12 cellular contexts compared by ENCODE assay signal in the genomic region with DNA sequence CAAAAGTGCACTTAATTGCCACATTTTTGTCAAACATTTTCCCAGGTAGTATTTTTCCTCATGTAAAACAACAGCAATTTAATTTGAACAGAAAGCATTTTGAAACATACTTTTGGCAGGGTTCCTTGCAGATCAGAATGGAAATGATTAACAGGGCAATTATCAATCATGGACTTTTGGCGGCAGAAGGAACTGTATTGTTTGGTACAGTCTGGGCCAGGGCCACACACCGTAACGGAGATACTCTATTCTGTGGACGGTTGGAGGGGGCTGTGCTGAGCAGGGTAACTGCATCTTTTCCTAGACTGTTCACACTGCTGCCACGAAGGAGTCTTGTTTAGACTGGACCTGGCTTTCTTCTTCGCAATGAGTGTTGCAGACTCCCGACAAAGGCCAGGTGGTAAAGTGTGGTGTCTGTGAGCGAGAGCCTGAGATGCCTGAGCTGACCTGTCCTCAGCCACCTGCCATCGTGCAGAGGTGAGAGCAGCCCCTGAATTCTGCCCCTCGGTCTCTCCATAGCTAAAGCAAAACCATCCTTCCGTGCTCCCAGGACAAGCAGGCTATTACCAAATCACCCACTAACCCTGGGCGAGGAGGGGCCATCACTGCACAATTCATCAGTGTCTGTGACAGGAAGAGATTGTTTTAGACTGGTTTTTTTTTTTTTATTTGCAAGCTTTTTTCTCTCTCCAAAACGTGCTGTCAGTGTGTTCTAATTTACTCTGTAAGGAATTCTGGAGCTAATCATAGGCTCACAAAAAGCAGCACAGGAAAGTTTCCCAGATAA.
DNase-seq lines count a peak whose midpoint lies in the region; ATAC-seq and TF ChIP-seq lines count a peak whose summit lies in the region.
"Had no signal": no experiment of that assay in that cellular context is flagged by ENCODE, and none has a peak within 500 bp of the region (broad histone marks: within the 10 kb centered on the region; RNA-seq: fewer than 3 reads in every experiment).

No MANE protein-coding gene starts in this region.

- WGBS in smooth muscle cell (ENCODE audit: low lambda C conversion rate): 76% methylated on average over 13 of the region's 13 CpGs

- BruUV-seq in HCT116 (replicated peaks; lab: Mats Ljungman, UMichigan): no TSS peak

- RAD21 ChIA-PET in HCT116 (lab: Charles Lee; ENCODE audit: low non-redundant PET in 1 of 2, low total read pairs in 2 of 2, uncharacterized antibody in 2 of 2, unreplicated experiment in 2 of 2): no interaction called here

- H3K9ac ChIP-seq in HCT116 (ENCODE audit: low read length) (0 out of 2 replicates have a peak overlapping the region, but pooled peaks have one; percentile 16), smooth muscle cell (ENCODE audit: low read depth) (no peak overlapping the region)

- no peak overlapping the region for H2AFZ ChIP-seq in HCT116 (ENCODE audit: low read depth, low read length, poor library complexity, severe bottlenecking)
- H2AFZ ChIP-seq in smooth muscle cell (ENCODE audit: low read depth): no peak overlapping the region

- H3K27ac ChIP-seq in HCT116 (ENCODE audit: low read depth, low read length): no peak overlapping the region; the same call in 1 of the 2 replicates
- peak overlapping the region; percentile 15 to 55 for H3K27ac ChIP-seq in left lung
- H3K27ac ChIP-seq in smooth muscle cell (ENCODE audit: low read depth): peak overlapping the region; percentile 66

- H3K9me3 Mint-ChIP-seq in stimulated activated naive B cell treated with anti-CD40 and anti-IgM and Interleukin-4, amounts not matched to agents 10 μg/mL and 1 μg/mL and 100 μg/mL, for 72 hours: peaks cover 0 to 5% of the 10 kb centered on the region in 2 donors

- H4K20me1 ChIP-seq in HCT116 (ENCODE audit: insufficient read depth) (no peaks in the 10 kb centered on the region), smooth muscle cell (ENCODE audit: low read depth) (no peaks in the 10 kb centered on the region)

- POLR2A ChIA-PET in HCT116 (lab: Charles Lee): no interaction called here

- TF ChIP-seq RAD21 in HCT116 (IDR thresholded peaks at IDR 0.05; ENCODE audit: low read depth): no peak

- H3K79me2 ChIP-seq in HCT116 (ENCODE audit: insufficient read depth, low read length) (peaks cover 70% of the 10 kb centered on the region), smooth muscle cell (ENCODE audit: low read depth) (peaks cover 11% of the 10 kb centered on the region)

- H3K36me3 Mint-ChIP-seq in stimulated activated naive B cell treated with anti-CD40 and anti-IgM and Interleukin-4, amounts not matched to agents 10 μg/mL and 1 μg/mL and 100 μg/mL, for 72 hours: peaks cover 0 to 3% of the 10 kb centered on the region in 2 donors
- H3K36me3 Mint-ChIP-seq: CD4-positive, CD25-positive, alpha-beta regulatory T cell had no signal

- TF ChIP-seq POLR2A in HCT116 (IDR thresholded peaks at IDR 0.05; ENCODE audit: borderline replicate concordance, extremely low read depth, insufficient read depth, insufficient read length): no peak

- TF ChIP-seq CTCF in HCT116 (IDR thresholded peaks at IDR 0.05 in 2 of 3, conservative IDR thresholded peaks at IDR 0.05 in 1 of 3; ENCODE audit: borderline replicate concordance in 1 of 3, insufficient read depth in 1 of 3, low read depth in 2 of 3, low read length in 2 of 3) (no peak), left lung (IDR thresholded peaks at IDR 0.05) (no peak), smooth muscle cell (IDR thresholded peaks at IDR 0.05; ENCODE audit: borderline replicate concordance, insufficient read depth, poor library complexity, severe bottlenecking) (no peak)

- CTCF ChIA-PET in HCT116 (lab: Charles Lee): no interaction called here

- H3F3A ChIP-seq in smooth muscle cell (ENCODE audit: low read depth): peaks cover 7% of the 10 kb centered on the region

- no peak overlapping the region for H3K27ac Mint-ChIP-seq in stimulated activated naive B cell treated with anti-CD40 and anti-IgM and Interleukin-4, amounts not matched to agents 10 μg/mL and 1 μg/mL and 100 μg/mL, for 72 hours
- H3K27ac Mint-ChIP-seq: CD4-positive, CD25-positive, alpha-beta regulatory T cell had no signal

- H3K4me3 ChIP-seq in HCT116 (replicated peaks in 1 of 2; ENCODE audit: low read depth in 1 of 2, low read length in 2 of 2) (no peak overlapping the region), left lung (no peak overlapping the region), smooth muscle cell (no peak overlapping the region)

- ATAC-seq in HCT116: no peak
- peak; percentile 24 for ATAC-seq in left lung
- no peak for ATAC-seq in stimulated activated naive B cell treated with anti-CD40 and anti-IgM and Interleukin-4, amounts not matched to agents 10 μg/mL and 1 μg/mL and 100 μg/mL, for 72 hours (replicated peaks)

- H3K4me2 ChIP-seq in HCT116 (ENCODE audit: low read length) (0 out of 2 replicates have a peak overlapping the region, but pooled peaks have one; percentile 2), smooth muscle cell (peak overlapping the region; percentile 16)

- no peak overlapping the region for H3K4me3 Mint-ChIP-seq in stimulated activated naive B cell treated with anti-CD40 and anti-IgM and Interleukin-4, amounts not matched to agents 10 μg/mL and 1 μg/mL and 100 μg/mL, for 72 hours
- H3K4me3 Mint-ChIP-seq: CD4-positive, CD25-positive, alpha-beta regulatory T cell had no signal

- H3K27me3 ChIP-seq in HCT116 (ENCODE audit: insufficient read depth, low read length) (no peaks in the 10 kb centered on the region), left lung (no peaks in the 10 kb centered on the region), smooth muscle cell (ENCODE audit: low read depth) (no peaks in the 10 kb centered on the region)

- intact Hi-C loops in HCT116 (cut with micrococcal nuclease) (loop anchor here (2.0 kb wide), 1 partner anchor 48 kb away; no protein-coding TSS in a partner anchor), left lung (cut with DNase I) (no loop called here)

- peaks cover 51 to 68% of the 10 kb centered on the region in 2 donors for H3K27me3 Mint-ChIP-seq in stimulated activated naive B cell treated with anti-CD40 and anti-IgM and Interleukin-4, amounts not matched to agents 10 μg/mL and 1 μg/mL and 100 μg/mL, for 72 hours

- H3K4me1 ChIP-seq in HCT116 (ENCODE audit: control insufficient read depth in 1 of 2, insufficient read depth in 2 of 2, low read length in 2 of 2) (peaks cover 46 to 94% of the 10 kb centered on the region in 2 experiments), left lung (peaks cover 23 to 34% of the 10 kb centered on the region in 2 donors), smooth muscle cell (ENCODE audit: low read depth) (peaks cover 7% of the 10 kb centered on the region)

- DNase-seq in HCT116 (ENCODE audit: low read depth, low spot score): no peak
- peak; percentile 80 for DNase-seq in amniotic epithelial cell (ENCODE audit: low read depth)
- no peak for DNase-seq in left lung
- DNase-seq in smooth muscle cell (lab: John Stamatoyannopoulos, UW; ENCODE audit: unreplicated experiment): no peak
- DNase-seq in inferior parietal cortex (ENCODE audit: extremely low spot score): no peak
- no peak for DNase-seq in stimulated activated naive B cell treated with anti-CD40 and anti-IgM and Interleukin-4, amounts not matched to agents 10 μg/mL and 1 μg/mL and 100 μg/mL, for 72 hours
- DNase-seq in stimulated activated CD4-positive, alpha-beta T cell treated with anti-CD3 and anti-CD28 coated beads, Interleukin-12 subunit alpha, Interleukin-12 subunit beta, amount 100 ng/mL, for 4 hours: no peak
- no peak for DNase-seq in activated T-cell treated with anti-CD3 and anti-CD28 coated beads for 4 hours
- DNase-seq: activated CD4-positive, alpha-beta T cell treated with anti-CD3 and anti-CD28 coated beads, Interleukin-2, amount 50 U/mL, for 48 hours; activated naive CD4-positive, alpha-beta T cell; CD4-positive, CD25-positive, alpha-beta regulatory T cell; NCI-H526 treated with DMSO at 0.1 percent for 48 hours had no signal

- H3K9me2 ChIP-seq in HCT116 (ENCODE audit: insufficient read depth): no peaks in the 10 kb centered on the region

- peaks cover 5 to 9% of the 10 kb centered on the region in 2 donors for H3K4me1 Mint-ChIP-seq in stimulated activated naive B cell treated with anti-CD40 and anti-IgM and Interleukin-4, amounts not matched to agents 10 μg/mL and 1 μg/mL and 100 μg/mL, for 72 hours
- H3K4me1 Mint-ChIP-seq: CD4-positive, CD25-positive, alpha-beta regulatory T cell had no signal

- H3K9me3 ChIP-seq in HCT116 (ENCODE audit: control insufficient read depth in 1 of 2, insufficient read depth in 1 of 2, low read depth in 1 of 2, low read length in 2 of 2) (no peaks in the 10 kb centered on the region), left lung (no peaks in the 10 kb centered on the region), smooth muscle cell (replicated peaks; ENCODE audit: low read depth) (no peaks in the 10 kb centered on the region)

- H3K36me3 ChIP-seq in HCT116 (ENCODE audit: control insufficient read depth in 1 of 2, insufficient read depth in 2 of 2, low read length in 2 of 2) (no peaks in the 10 kb centered on the region), left lung (no peaks in the 10 kb centered on the region), smooth muscle cell (ENCODE audit: low read depth) (no peaks in the 10 kb centered on the region)

TF ChIP-seq in HCT116, 20 proteins besides CTCF, POLR2A, EP300 and RAD21 (continues in another document):
- TF ChIP-seq EZH2 (IDR thresholded peaks at IDR 0.05): no peak
- TF ChIP-seq, protein P1, sequence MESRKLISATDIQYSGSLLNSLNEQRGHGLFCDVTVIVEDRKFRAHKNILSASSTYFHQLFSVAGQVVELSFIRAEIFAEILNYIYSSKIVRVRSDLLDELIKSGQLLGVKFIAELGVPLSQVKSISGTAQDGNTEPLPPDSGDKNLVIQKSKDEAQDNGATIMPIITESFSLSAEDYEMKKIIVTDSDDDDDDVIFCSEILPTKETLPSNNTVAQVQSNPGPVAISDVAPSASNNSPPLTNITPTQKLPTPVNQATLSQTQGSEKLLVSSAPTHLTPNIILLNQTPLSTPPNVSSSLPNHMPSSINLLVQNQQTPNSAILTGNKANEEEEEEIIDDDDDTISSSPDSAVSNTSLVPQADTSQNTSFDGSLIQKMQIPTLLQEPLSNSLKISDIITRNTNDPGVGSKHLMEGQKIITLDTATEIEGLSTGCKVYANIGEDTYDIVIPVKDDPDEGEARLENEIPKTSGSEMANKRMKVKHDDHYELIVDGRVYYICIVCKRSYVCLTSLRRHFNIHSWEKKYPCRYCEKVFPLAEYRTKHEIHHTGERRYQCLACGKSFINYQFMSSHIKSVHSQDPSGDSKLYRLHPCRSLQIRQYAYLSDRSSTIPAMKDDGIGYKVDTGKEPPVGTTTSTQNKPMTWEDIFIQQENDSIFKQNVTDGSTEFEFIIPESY (IDR thresholded peaks at IDR 0.05; ENCODE audit: extremely low read depth, insufficient replicate concordance, low read length): no peak
